In the genomic region with DNA sequence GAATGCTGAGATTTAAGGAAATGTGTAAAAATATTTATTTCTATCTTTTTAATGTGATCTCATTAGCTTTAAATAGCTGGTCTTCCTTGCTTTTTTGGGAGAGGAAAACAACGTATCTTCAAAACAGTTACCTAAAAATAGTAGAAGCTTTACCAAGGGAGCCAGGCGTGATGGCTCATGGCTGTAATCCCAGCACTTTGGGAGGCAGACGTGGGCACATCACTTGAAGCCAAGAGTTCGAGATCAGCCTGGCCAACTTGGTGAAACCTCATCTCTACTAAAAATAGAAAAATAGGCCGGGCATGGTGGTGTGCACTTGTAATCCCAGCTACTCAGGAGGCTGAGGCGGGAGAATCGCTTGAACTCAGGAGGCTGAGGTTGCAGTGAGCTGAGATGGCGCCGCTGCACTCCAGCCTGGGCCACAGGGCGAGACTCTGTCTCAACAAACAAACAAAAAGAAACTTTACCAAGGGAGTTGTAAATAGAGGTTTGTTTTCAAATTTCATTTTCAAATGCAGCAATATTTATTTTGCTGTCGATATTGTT, we compare ENCODE assay signal across 9 cellular contexts. TPM values are rescaled to one million over a fixed set of nuclear protein-coding genes. Genes with fewer than 3 reads are reported as not detected.
DNase-seq lines count a peak whose midpoint lies in the region; ATAC-seq, FAIRE-seq and TF ChIP-seq lines count a peak whose summit lies in the region.
"Had no signal": no experiment of that assay in that cellular context is flagged by ENCODE, and none has a peak within 500 bp of the region (broad histone marks: within the 10 kb centered on the region; RNA-seq: fewer than 3 reads in every experiment).

No MANE protein-coding gene starts in this region.

- TF ChIP-seq CTCF in DOHH2 (IDR thresholded peaks at IDR 0.05; ENCODE audit: low read depth, low read length, poor library complexity, severe bottlenecking) (no peak), right atrium auricular region (IDR thresholded peaks at IDR 0.05) (no peak), WERI-Rb-1 (IDR thresholded peaks at IDR 0.05; ENCODE audit: low read depth, low read length) (no peak), pancreas (IDR thresholded peaks at IDR 0.05) (no peak)

- WGBS in pancreas, 2 donors, result 92 to 94% methylated on average over 11 of the region's 11 CpGs

- peak overlapping the region; percentile 73 for H3K4me2 ChIP-seq in DOHH2 (ENCODE audit: low read length)
- peak overlapping the region; percentile 86 for H3K4me2 ChIP-seq in skeletal muscle satellite cell (ENCODE audit: low read length)

- H3K27ac ChIP-seq in DOHH2 (ENCODE audit: low read depth, low read length), result no peak overlapping the region
- H3K27ac ChIP-seq in right atrium auricular region, result peak overlapping the region; percentile 82 to 84
- H3K27ac ChIP-seq in WERI-Rb-1, result no peak overlapping the region
- peak overlapping the region in 1 of 4 donors; percentile 73 for H3K27ac ChIP-seq in pancreas

- H3K36me3 ChIP-seq in DOHH2 (ENCODE audit: control insufficient read depth, low read length) (no peaks in the 10 kb centered on the region), right atrium auricular region (no peaks in the 10 kb centered on the region), skeletal muscle satellite cell (ENCODE audit: insufficient read depth, low read length) (no peaks in the 10 kb centered on the region), WERI-Rb-1 (no peaks in the 10 kb centered on the region), pancreas (no peaks in the 10 kb centered on the region), H7 (replicated peaks; ENCODE audit: control insufficient read depth, insufficient read depth, low read length) (no peaks in the 10 kb centered on the region)

- H3K9me2 ChIP-seq in DOHH2 (replicated peaks; ENCODE audit: control insufficient read depth, low read length), result no peaks in the 10 kb centered on the region

- ATAC-seq in pancreas (no peak), HG02938 (IDR thresholded peaks at IDR 0.05; ENCODE audit: unreplicated experiment) (no peak)

- H3K27me3 ChIP-seq in DOHH2 (ENCODE audit: control insufficient read depth, low read length) (no peaks in the 10 kb centered on the region), right atrium auricular region (no peaks in the 10 kb centered on the region), skeletal muscle satellite cell (ENCODE audit: control insufficient read depth, insufficient read depth, low read length) (no peaks in the 10 kb centered on the region), WERI-Rb-1 (ENCODE audit: insufficient read depth, low read depth, severe bottlenecking) (no peaks in the 10 kb centered on the region), pancreas (no peaks in the 10 kb centered on the region), H7 (ENCODE audit: control insufficient read depth, insufficient read depth, low read length) (no peaks in the 10 kb centered on the region)

- H3K4me3 ChIP-seq in DOHH2 (ENCODE audit: low read length), result no peak overlapping the region; the same call in 1 of the 2 replicates
- no peak overlapping the region for H3K4me3 ChIP-seq in right atrium auricular region
- H3K4me3 ChIP-seq in skeletal muscle satellite cell (ENCODE audit: low read length), result peak overlapping the region; percentile 69
- H3K4me3 ChIP-seq in WERI-Rb-1 (ENCODE audit: low read depth, low read length), result no peak overlapping the region
- H3K4me3 ChIP-seq in pancreas, result no peak overlapping the region
- H3K4me3 ChIP-seq in H7 (ENCODE audit: insufficient read depth, low read depth, low read length), result no peak overlapping the region

- H3K79me2 ChIP-seq in DOHH2 (ENCODE audit: control insufficient read depth, low read length), result no peaks in the 10 kb centered on the region

- H3K9ac ChIP-seq in skeletal muscle satellite cell (ENCODE audit: low read depth, low read length), result peak overlapping the region; percentile 82

- H3K4me1 ChIP-seq in DOHH2 (ENCODE audit: control insufficient read depth, low read length) (peaks cover 46% of the 10 kb centered on the region), right atrium auricular region (peaks cover 0 to 17% of the 10 kb centered on the region in 2 donors), skeletal muscle satellite cell (ENCODE audit: control insufficient read depth, insufficient read depth, low read length) (peaks cover 50% of the 10 kb centered on the region), pancreas (peaks cover 0 to 6% (median 5%) of the 10 kb centered on the region in 3 donors)

- H3K9me3 ChIP-seq in DOHH2 (ENCODE audit: control insufficient read depth, insufficient read depth, low read length), result no peaks in the 10 kb centered on the region
- H3K9me3 ChIP-seq in right atrium auricular region, result no peaks in the 10 kb centered on the region
- no peaks in the 10 kb centered on the region for H3K9me3 ChIP-seq in skeletal muscle satellite cell (replicated peaks; ENCODE audit: low read length)
- no peaks in the 10 kb centered on the region for H3K9me3 ChIP-seq in WERI-Rb-1 (ENCODE audit: severe bottlenecking)
- no peaks in the 10 kb centered on the region for H3K9me3 ChIP-seq in pancreas

- intact Hi-C loops in pancreas (cut with DNase I), result loop anchor here in 2 of 3 donors (5.0 kb wide), 1 partner anchor 209 kb away; no protein-coding TSS in a partner anchor

- peaks cover 6% of the 10 kb centered on the region for H3F3A ChIP-seq in DOHH2 (ENCODE audit: control insufficient read depth, insufficient read depth)

- DNase-seq in RKO (ENCODE audit: low spot score), result peak; percentile 53
- DNase-seq in right atrium auricular region (ENCODE audit: low spot score), result no peak
- DNase-seq in WERI-Rb-1, result no peak
- DNase-seq in pancreas, result no peak
- DNase-seq in H7, result no peak
- DNase-seq: effector CD8-positive, alpha-beta T cell had no signal

- FAIRE-seq in pancreas (lab: Jason Lieb, UNC), result no peak

- no peaks in the 10 kb centered on the region for H4K20me1 ChIP-seq in DOHH2 (ENCODE audit: control insufficient read depth, insufficient read depth, low read depth, low read length)

RNA-seq across cellular contexts. Expression of a gene that starts 48.4 kb away (rescaled TPM):
- 1,000 to 10,000 TPM in 1 of 2 donors, 100 to 1,000 TPM in 1; 454 to 1,054 TPM for total RNA-seq in right atrium auricular region
- total RNA-seq in skeletal muscle satellite cell (2012; rRNA removed), result 1,153 and 1,263 TPM in 2 replicates
- 100 to 1,000 TPM in 5 of 6 donors, 10 to 100 TPM in 1; 81.8 to 316 (median 125) TPM for total RNA-seq in pancreas
- polyA plus RNA-seq in pancreas, result 10 to 100 TPM; 44.0 to 97.3 TPM
- total RNA-seq in H7 (2014; rRNA removed; shearing (Covaris generic)), result 269 and 367 TPM in 2 replicates

Comparison
In these comparisons a context has a peak if more than half of its experiments do, and no peak if none do; other contexts are left out.
1. H3K27ac ChIP-seq: peak in right atrium auricular region (2 of 2); none in DOHH2 (single experiment) and WERI-Rb-1 (single experiment).